21 cellular contexts compared by ENCODE assay signal in genomic region chr3:39226106-39226741, GRCh38. TPM values are rescaled to one million over a fixed set of nuclear protein-coding genes. Genes with fewer than 3 reads are reported as not detected.
DNase-seq lines count a peak whose midpoint lies in the region; ATAC-seq and TF ChIP-seq lines count a peak whose summit lies in the region.
"Had no signal": no experiment of that assay in that cellular context is flagged by ENCODE, and none has a peak within 500 bp of the region (broad histone marks: within the 10 kb centered on the region; RNA-seq: fewer than 3 reads in every experiment).

No MANE protein-coding gene starts in this region.

- H3K9me3 ChIP-seq in gastroesophageal sphincter (no peaks in the 10 kb centered on the region), right lobe of liver (no peaks in the 10 kb centered on the region)
- H3K9me3 ChIP-seq: BE2C had no signal

- 30 to 63% methylated on average over 3 of the region's 3 CpGs for WGBS in gastroesophageal sphincter (ENCODE audit: low coverage in 1 of 2), 2 donors
- WGBS in right lobe of liver (ENCODE audit: insufficient coverage, low coverage, low lambda C conversion rate, missing lambda C conversion rate), result 59% methylated on average over 3 of the region's 3 CpGs

- H3K27me3 ChIP-seq in gastroesophageal sphincter (no peaks in the 10 kb centered on the region), right lobe of liver (no peaks in the 10 kb centered on the region)

- no peaks in the 10 kb centered on the region for H3K36me3 ChIP-seq in gastroesophageal sphincter
- H3K36me3 ChIP-seq in right lobe of liver, result no peaks in the 10 kb centered on the region
- H3K36me3 ChIP-seq: BE2C, WERI-Rb-1 had no signal

- no peak for TF ChIP-seq CTCF in gastroesophageal sphincter (IDR thresholded peaks at IDR 0.05)
- TF ChIP-seq CTCF in right lobe of liver (IDR thresholded peaks at IDR 0.05), result no peak

- peak; percentile 32 for DNase-seq in NAMALWA (ENCODE audit: low spot score)
- no peak for DNase-seq in right lobe of liver
- no peak for DNase-seq in activated CD4-positive, CD25-positive, alpha-beta regulatory T cell (lab: John Stamatoyannopoulos, UW)
- no peak for DNase-seq in LoVo (ENCODE audit: low spot score)
- DNase-seq in activated CD4-positive, alpha-beta T cell treated with anti-CD3 and anti-CD28 coated beads for 1 hour, result no peak
- DNase-seq: activated CD8-positive, alpha-beta memory T cell treated with anti-CD3 and anti-CD28 coated beads, Interleukin-2, amount 50 U/mL, for 4 hours; activated naive CD8-positive, alpha-beta T cell treated with anti-CD3 and anti-CD28 coated beads, Interleukin-2, amount 10 ng/mL, durations not matched to agents 7 days and 5 days; BE2C; cerebellar nuclear complex; DMS79; NK-92 treated with Interleukin-12 subunit alpha and Interleukin-12 subunit beta, amount 100 ng/mL, for 24 hours; right cardiac atrium; stimulated activated CD4-positive, alpha-beta T cell treated with anti-CD3 and anti-CD28 coated beads, Interleukin-2, amount 100 ng/mL, for 48 hours; stimulated activated naive CD4-positive, alpha-beta T cell; WERI-Rb-1 had no signal

- peak; percentile 58 for ATAC-seq in GM18502 (IDR thresholded peaks at IDR 0.05; ENCODE audit: poor library complexity, unreplicated experiment)
- peak; percentile 68 for ATAC-seq in GM21786 (IDR thresholded peaks at IDR 0.05; ENCODE audit: unreplicated experiment)
- peak; percentile 61 for ATAC-seq in gastroesophageal sphincter
- ATAC-seq in right lobe of liver, result no peak
- ATAC-seq: right cardiac atrium had no signal

- no peak overlapping the region for H3K27ac ChIP-seq in gastroesophageal sphincter
- H3K27ac ChIP-seq in right lobe of liver, result no peak overlapping the region
- H3K27ac ChIP-seq: SK-N-MC, WERI-Rb-1 had no signal

- intact Hi-C loops in right lobe of liver (cut with DNase I), result no loop called here

- no peak for TF ChIP-seq EP300 in gastroesophageal sphincter (IDR thresholded peaks at IDR 0.05)

- H3K4me1 ChIP-seq in gastroesophageal sphincter (no peaks in the 10 kb centered on the region), right lobe of liver (no peaks in the 10 kb centered on the region)
- H3K4me1 ChIP-seq: BE2C had no signal

- H3K4me3 ChIP-seq in gastroesophageal sphincter, result no peak overlapping the region
- H3K4me3 ChIP-seq in right lobe of liver, result no peak overlapping the region
- H3K4me3 ChIP-seq: SK-N-MC had no signal

- TF ChIP-seq POLR2A in gastroesophageal sphincter (IDR thresholded peaks at IDR 0.05), result no peak
- no peak for TF ChIP-seq POLR2A in right lobe of liver (IDR thresholded peaks at IDR 0.05)

RNA-seq across cellular contexts. Expression of gene XIRP1, which starts 33.8 kb away (rescaled TPM):
- total RNA-seq in gastroesophageal sphincter, result under 1 TPM in 1 of 4 donors, not detected in 3; 0.40 TPM
- under 1 TPM in 5 of 6 experiments, not detected in 1; 0.05 to 0.43 (median 0.07) TPM for total RNA-seq in right lobe of liver
- total RNA-seq: activated naive CD8-positive, alpha-beta T cell treated with anti-CD3 and anti-CD28 coated beads, Interleukin-2, amount 10 ng/mL, durations not matched to agents 7 days and 5 days; liver; neural crest cell had no signal

RNA-seq across cellular contexts. Expression of gene CX3CR1, which starts 53.6 kb away (rescaled TPM):
- total RNA-seq in gastroesophageal sphincter, result under 1 TPM; 0.31 to 0.94 (median 0.66) TPM
- 1 to 10 TPM in 1 of 6 experiments, under 1 TPM in 4, not detected in 1; 0.25 to 1.8 (median 0.72) TPM for total RNA-seq in right lobe of liver

Comparison
In these comparisons a context has a peak if more than half of its experiments do, and no peak if none do; other contexts are left out.
1. ATAC-seq: peak in GM18502 (single experiment), GM21786 (single experiment) and gastroesophageal sphincter (single experiment); none in right lobe of liver (0 of 4).